8 cellular contexts compared by ENCODE assay signal in genomic region chr1:26889580-26890466, GRCh38. TPM values are rescaled to one million over a fixed set of nuclear protein-coding genes. Genes with fewer than 3 reads are reported as not detected.
DNase-seq lines count a peak whose midpoint lies in the region; ATAC-seq and TF ChIP-seq lines count a peak whose summit lies in the region.

GPN2 (minus strand) TSS chr1:26890283; CDS start chr1:26890096, 187 bp downstream.

- WGBS in right lobe of liver (ENCODE audit: insufficient coverage, low coverage, low lambda C conversion rate, missing lambda C conversion rate), result 1% methylated on average over 27 of the region's 89 CpGs

- H3K4me1 ChIP-seq in right lobe of liver, result peaks cover 0 to 14% (median 0%) of the 10 kb centered on the region in 4 donors

- TF ChIP-seq CTCF in right lobe of liver (IDR thresholded peaks at IDR 0.05), result no peak

- peak within 1 kb of the TSS; percentile 80 to 95 (median 95) for H3K4me3 ChIP-seq in right lobe of liver

- peak; percentile 60 to 64 for DNase-seq in AML-193 (lab: John Stamatoyannopoulos, UW)
- DNase-seq in NCI-H526 treated with DMSO at 0.1 percent for 48 hours (lab: John Stamatoyannopoulos, UW), result peak; percentile 26
- peak; percentile 77 to 83 for DNase-seq in activated CD4-positive, alpha-beta T cell treated with anti-CD3 and anti-CD28 coated beads, Interleukin-2, amount 50 U/mL, for 48 hours
- peak; percentile 65 to 86 for DNase-seq in dermis microvascular lymphatic vessel endothelial cell (ENCODE audit: low read depth in 2 of 2)
- peak; percentile 84 to 88 (median 84) for DNase-seq in right lobe of liver
- DNase-seq in stimulated activated CD4-positive, alpha-beta T cell treated with anti-CD3 and anti-CD28 coated beads, Interleukin-4, amount 100 ng/mL, for 24 hours, result peak; percentile 81

- H3K27me3 ChIP-seq in right lobe of liver, result no peaks in the 10 kb centered on the region

- H3K27ac ChIP-seq in right lobe of liver, result peak within 1 kb of the TSS; percentile 71 to 77 (median 73)

- peak; percentile 89 for ATAC-seq in GM19025 (IDR thresholded peaks at IDR 0.05; ENCODE audit: low read depth, unreplicated experiment)
- peak; percentile 80 for ATAC-seq in HG03280 (IDR thresholded peaks at IDR 0.05; ENCODE audit: unreplicated experiment)
- ATAC-seq in right lobe of liver, result peak; percentile 94 to 97 (median 95)

- peaks cover 0 to 64% (median 22%) of the 10 kb centered on the region in 4 donors for H3K36me3 ChIP-seq in right lobe of liver

- no peaks in the 10 kb centered on the region for H3K9me3 ChIP-seq in right lobe of liver

- intact Hi-C loops in right lobe of liver (cut with DNase I), result loop anchor here in 1 of 2 donors (5.0 kb wide), 1 partner anchor 38 kb away; no protein-coding TSS in a partner anchor

- TF ChIP-seq POLR2A in right lobe of liver (IDR thresholded peaks at IDR 0.05), result peak; percentile 73

RNA-seq across cellular contexts. Expression of gene GPN2, which starts in this region (rescaled TPM):
- 6.8 and 11.1 TPM in 2 replicates for total RNA-seq in dermis microvascular lymphatic vessel endothelial cell
- total RNA-seq in right lobe of liver, result 10 to 100 TPM in 4 of 6 experiments, 1 to 10 TPM in 2; 5.6 to 18.3 (median 15.3) TPM

Comparison
In these comparisons a context has a peak if more than half of its experiments do, and no peak if none do; other contexts are left out.
1. Peak in every context shown above with its lines: DNase-seq, ATAC-seq, H3K4me3 ChIP-seq and H3K27ac ChIP-seq.
2. DNase-seq: peak in every context shown above with its lines; median percentile 84 in right lobe of liver; 81 in stimulated activated CD4-positive, alpha-beta T cell treated with anti-CD3 and anti-CD28 coated beads, Interleukin-4, amount 100 ng/mL, for 24 hours; 80 in activated CD4-positive, alpha-beta T cell treated with anti-CD3 and anti-CD28 coated beads, Interleukin-2, amount 50 U/mL, for 48 hours; 76 in dermis microvascular lymphatic vessel endothelial cell; 62 in AML-193; 26 in NCI-H526 treated with DMSO at 0.1 percent for 48 hours.